ENCODE assay signal across 9 cellular contexts in the genomic region with DNA sequence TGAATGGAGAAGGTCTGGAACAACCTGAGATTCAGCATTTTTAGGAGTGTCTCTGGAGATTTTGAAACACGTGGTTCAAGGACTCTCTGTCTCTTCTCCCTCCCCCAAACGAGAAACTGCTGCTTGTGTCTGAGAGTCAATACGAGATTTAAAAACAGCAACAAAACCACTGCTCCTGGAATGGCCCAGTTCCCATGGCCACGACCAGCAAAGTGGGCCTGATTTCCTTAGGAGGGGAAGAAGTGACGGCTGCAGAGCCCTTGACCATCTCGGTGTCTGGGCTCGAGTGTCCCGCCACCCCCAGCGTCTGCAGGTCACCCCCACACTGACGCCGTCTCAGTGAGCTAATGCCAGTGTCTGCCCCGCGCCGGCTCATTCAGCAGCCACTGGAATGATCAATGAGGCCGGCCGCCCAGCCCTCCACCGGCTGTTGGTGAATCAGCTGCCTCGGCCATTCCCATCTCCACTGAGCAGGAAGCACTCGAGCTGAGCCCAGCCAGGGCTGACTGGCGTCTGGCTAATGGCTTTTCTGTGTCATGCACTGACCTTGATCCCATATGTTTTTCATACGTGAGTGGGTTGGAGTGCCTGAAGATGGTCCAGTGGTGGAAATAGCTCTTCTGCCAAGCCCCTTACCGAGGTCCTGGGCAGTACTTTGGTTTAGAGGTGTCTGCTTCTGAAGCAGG.
A peak's percentile ranks its signal among the peaks of the same experiment; 100 is the strongest.
DNase-seq lines count a peak whose midpoint lies in the region; ATAC-seq and TF ChIP-seq lines count a peak whose summit lies in the region.
"Had no signal": no experiment of that assay in that cellular context is flagged by ENCODE, and none has a peak within 500 bp of the region (broad histone marks: within the 10 kb centered on the region; RNA-seq: fewer than 3 reads in every experiment).

No MANE protein-coding gene starts in this region.

- POLR2A ChIA-PET in MCF 10A (lab: Yijun Ruan, JAX) = no interaction called here

- no peak overlapping the region for H3K4me3 Mint-ChIP-seq in MCF 10A (ENCODE audit: unreplicated experiment)

- H3K36me3 Mint-ChIP-seq in MCF 10A (ENCODE audit: insufficient read depth, unreplicated experiment) = peaks cover 4% of the 10 kb centered on the region

- intact Hi-C loops in breast epithelium (cut with DNase I; ENCODE audit: low total_unique reads) (no loop called here), MCF 10A (cut with micrococcal nuclease) (no loop called here), heart left ventricle (cut with DNase I) (no loop called here), posterior vena cava (cut with DNase I) (no loop called here)

- H3K9me3 Mint-ChIP-seq in MCF 10A (ENCODE audit: unreplicated experiment) = no peaks in the 10 kb centered on the region

- ATAC-seq in heart left ventricle (peak; percentile 68 to 98 (median 94)), HG03342 (IDR thresholded peaks at IDR 0.05; ENCODE audit: unreplicated experiment) (no peak), GM19463 (IDR thresholded peaks at IDR 0.05; ENCODE audit: unreplicated experiment) (no peak)

- no peaks in the 10 kb centered on the region for H3K4me1 Mint-ChIP-seq in MCF 10A (ENCODE audit: insufficient read depth, unreplicated experiment)

- H3K27me3 ChIP-seq in breast epithelium (no peaks in the 10 kb centered on the region), heart left ventricle (no peaks in the 10 kb centered on the region)

- H3K4me1 ChIP-seq in breast epithelium (no peaks in the 10 kb centered on the region), heart left ventricle (peaks cover 0 to 36% (median 16%) of the 10 kb centered on the region in 12 donors)
- H3K4me1 ChIP-seq: Caco-2 had no signal

- no peaks in the 10 kb centered on the region for H3K27me3 Mint-ChIP-seq in MCF 10A (ENCODE audit: insufficient read depth, unreplicated experiment)

- no peaks in the 10 kb centered on the region for H3K9me3 ChIP-seq in breast epithelium
- no peaks in the 10 kb centered on the region for H3K9me3 ChIP-seq in heart left ventricle
- H3K9me3 ChIP-seq: Caco-2 had no signal

- no peaks in the 10 kb centered on the region for H3K36me3 ChIP-seq in breast epithelium
- H3K36me3 ChIP-seq in heart left ventricle = peaks cover 0 to 9% (median 0%) of the 10 kb centered on the region in 9 donors

- CTCF ChIA-PET in MCF 10A (lab: Yijun Ruan, JAX) = no interaction called here

- H3K4me3 ChIP-seq in breast epithelium (peak overlapping the region; percentile 7 to 45 (median 28)), WI38 (ENCODE audit: low read depth, low read length) (peak overlapping the region; percentile 50), heart left ventricle (peak overlapping the region in 9 of 12 donors; percentile 20 to 47 (median 31))

- no TSS peak for BruUV-seq in MCF 10A (replicated peaks; lab: Mats Ljungman, UMichigan)

- H3K27ac ChIP-seq in breast epithelium = peak overlapping the region; percentile 2 to 29
- peak overlapping the region; percentile 17 to 71 (median 55) for H3K27ac ChIP-seq in heart left ventricle

- 12 to 21% (median 16%) methylated on average over 14 to 22 of the region's 22 CpGs for WGBS in heart left ventricle, 4 donors

- TF ChIP-seq POLR2A in breast epithelium (IDR thresholded peaks at IDR 0.05) = no peak
- no peak for TF ChIP-seq POLR2A in heart left ventricle (IDR thresholded peaks at IDR 0.05)

- peak in 1 of 2 donors; percentile 61 for DNase-seq in breast epithelium (ENCODE audit: low spot score in 2 of 2)
- no peak for DNase-seq in MCF 10A (ENCODE audit: unreplicated experiment)
- peak; percentile 63 to 87 (median 83) for DNase-seq in heart left ventricle
- peak; percentile 95 for DNase-seq in posterior vena cava (ENCODE audit: low spot score)
- DNase-seq in D341Med (ENCODE audit: low spot score) = no peak

- TF ChIP-seq CTCF in breast epithelium (IDR thresholded peaks at IDR 0.05) = no peak
- TF ChIP-seq CTCF in MCF 10A (IDR thresholded peaks at IDR 0.05; ENCODE audit: unreplicated experiment) = no peak
- TF ChIP-seq CTCF in WI38 (IDR thresholded peaks at IDR 0.05; ENCODE audit: low read depth, low read length) = no peak
- TF ChIP-seq CTCF in heart left ventricle (IDR thresholded peaks at IDR 0.05) = no peak

- no peak overlapping the region for H3K27ac Mint-ChIP-seq in MCF 10A (ENCODE audit: low read depth, unreplicated experiment)

Comparison
In these comparisons a context has a peak if more than half of its experiments do, and no peak if none do; other contexts are left out.
1. DNase-seq: peak in heart left ventricle (5 of 5) and posterior vena cava (single experiment); none in MCF 10A (single experiment) and D341Med (single experiment).
2. ATAC-seq: peak in heart left ventricle (4 of 4); none in HG03342 (single experiment) and GM19463 (single experiment).
3. Peak in every context shown above with its lines, with median percentiles within 50 percentile points of each other: H3K4me3 ChIP-seq.